ENCODE assay signal across 18 cellular contexts in the genomic region with DNA sequence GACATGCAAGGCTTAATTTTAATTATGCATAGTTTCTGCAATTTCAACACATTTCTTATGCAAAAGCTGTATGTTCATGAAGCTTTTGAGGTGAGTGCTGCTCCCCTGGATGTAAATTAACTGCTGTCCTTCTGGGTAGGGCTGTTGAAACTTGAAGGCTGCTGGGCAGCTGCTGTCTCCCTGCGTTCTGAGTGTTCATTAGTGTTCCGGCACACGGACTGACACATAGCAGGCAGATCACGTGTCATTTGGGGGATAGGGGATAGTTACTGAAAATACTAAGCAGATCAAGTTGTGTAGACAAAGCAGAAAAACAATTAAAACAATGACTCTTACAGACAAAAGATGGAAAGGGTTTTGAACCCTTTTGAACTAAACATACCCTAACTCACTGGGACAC.
A peak's percentile ranks its signal among the peaks of the same experiment; 100 is the strongest.
DNase-seq lines count a peak whose midpoint lies in the region; ATAC-seq and TF ChIP-seq lines count a peak whose summit lies in the region.
"Had no signal": no experiment of that assay in that cellular context is flagged by ENCODE, and none has a peak within 500 bp of the region (broad histone marks: within the 10 kb centered on the region; RNA-seq: fewer than 3 reads in every experiment).

No MANE protein-coding gene starts in this region.

- H3K36me3 Mint-ChIP-seq in nephron progenitor cell (ENCODE audit: low read depth): peaks cover 7% of the 10 kb centered on the region
- H3K36me3 Mint-ChIP-seq in stimulated activated effector memory CD8-positive, alpha-beta T cell treated with anti-CD3 and anti-CD28 coated beads, Interleukin-12 subunit alpha, Interleukin-12 subunit beta, amount 100 ng/mL, for 72 hours: no peaks in the 10 kb centered on the region
- H3K36me3 Mint-ChIP-seq: CD4-positive, CD25-positive, alpha-beta regulatory T cell had no signal

- H3K27me3 ChIP-seq in upper lobe of left lung: no peaks in the 10 kb centered on the region
- H3K27me3 ChIP-seq: BE2C had no signal

- no peak overlapping the region for H3K27ac ChIP-seq in HEK293 (ENCODE audit: extremely low read depth, low read depth, low read length)
- H3K27ac ChIP-seq in upper lobe of left lung: no peak overlapping the region
- H3K27ac ChIP-seq: PC-9, SJCRH30 had no signal

- H3K4me1 Mint-ChIP-seq in nephron progenitor cell: peaks cover 34% of the 10 kb centered on the region
- H3K4me1 Mint-ChIP-seq in stimulated activated effector memory CD8-positive, alpha-beta T cell treated with anti-CD3 and anti-CD28 coated beads, Interleukin-12 subunit alpha, Interleukin-12 subunit beta, amount 100 ng/mL, for 72 hours: no peaks in the 10 kb centered on the region
- H3K4me1 Mint-ChIP-seq: CD4-positive, CD25-positive, alpha-beta regulatory T cell had no signal

- DNase-seq in NCI-H748 (lab: John Stamatoyannopoulos, UW; ENCODE audit: unreplicated experiment) (peak; percentile 56), NCI-H748 treated with DMSO at 0.1 percent for 48 hours (lab: John Stamatoyannopoulos, UW) (no peak), astrocyte of the hippocampus (ENCODE audit: low read depth, low spot score) (peak; percentile 29), nephron progenitor cell (no peak), upper lobe of left lung (no peak), dermis blood vessel endothelial cell (no peak)
- DNase-seq in stimulated activated effector memory CD8-positive, alpha-beta T cell treated with anti-CD3 and anti-CD28 coated beads, Interleukin-12 subunit alpha, Interleukin-12 subunit beta, amount 100 ng/mL, for 72 hours (ENCODE audit: low spot score in 2 of 2): no peak
- DNase-seq: BE2C; CD4-positive, CD25-positive, alpha-beta regulatory T cell; COR-L47; GF-D8; HCEC 1CT; MV-4-11; NCI-H510A; PC-9 had no signal

- no peak for ATAC-seq in upper lobe of left lung (ENCODE audit: low FRiP score in 2 of 2)
- no peak for ATAC-seq in stimulated activated effector memory CD8-positive, alpha-beta T cell treated with anti-CD3 and anti-CD28 coated beads, Interleukin-12 subunit alpha, Interleukin-12 subunit beta, amount 100 ng/mL, for 72 hours
- ATAC-seq: GM23338 had no signal

- 84 to 90% methylated on average over 4 of the region's 4 CpGs for WGBS in upper lobe of left lung, 2 donors

- no peak for TF ChIP-seq POLR2A in upper lobe of left lung (IDR thresholded peaks at IDR 0.05)

- TF ChIP-seq CTCF in HEK293 (tag by site-specific recombination; IDR thresholded peaks at IDR 0.05): no peak
- TF ChIP-seq CTCF in nephron progenitor cell (IDR thresholded peaks at IDR 0.05): no peak
- TF ChIP-seq CTCF in upper lobe of left lung (IDR thresholded peaks at IDR 0.05): no peak

- CTCF ChIA-PET in HEK293 (lab: Yijun Ruan, JAX): no interaction called here

- no peak overlapping the region for H3K4me3 Mint-ChIP-seq in nephron progenitor cell
- no peak overlapping the region for H3K4me3 Mint-ChIP-seq in stimulated activated effector memory CD8-positive, alpha-beta T cell treated with anti-CD3 and anti-CD28 coated beads, Interleukin-12 subunit alpha, Interleukin-12 subunit beta, amount 100 ng/mL, for 72 hours
- H3K4me3 Mint-ChIP-seq: GM23338 had no signal

- H3K4me3 ChIP-seq in HEK293 (ENCODE audit: low read depth, low read length) (no peak overlapping the region), upper lobe of left lung (no peak overlapping the region)
- H3K4me3 ChIP-seq: GM23338, PC-9, SJCRH30 had no signal

- H3K27ac Mint-ChIP-seq in nephron progenitor cell: peak overlapping the region; percentile 87
- H3K27ac Mint-ChIP-seq in stimulated activated effector memory CD8-positive, alpha-beta T cell treated with anti-CD3 and anti-CD28 coated beads, Interleukin-12 subunit alpha, Interleukin-12 subunit beta, amount 100 ng/mL, for 72 hours: no peak overlapping the region
- H3K27ac Mint-ChIP-seq: CD4-positive, CD25-positive, alpha-beta regulatory T cell; GM23338 had no signal

- no peaks in the 10 kb centered on the region for H3K9me3 ChIP-seq in HEK293 (ENCODE audit: control insufficient read depth, insufficient read depth, low read depth, low read length)
- H3K9me3 ChIP-seq in upper lobe of left lung: no peaks in the 10 kb centered on the region
- H3K9me3 ChIP-seq: BE2C, SJCRH30 had no signal

- H3K4me1 ChIP-seq in HEK293 (ENCODE audit: control insufficient read depth, insufficient read depth, low read length) (peaks cover 15% of the 10 kb centered on the region), upper lobe of left lung (peaks cover 0 to 2% (median 0%) of the 10 kb centered on the region in 4 donors)

- no peaks in the 10 kb centered on the region for H3K27me3 Mint-ChIP-seq in nephron progenitor cell (ENCODE audit: low read depth, poor library complexity)

- H3K9me3 Mint-ChIP-seq in nephron progenitor cell: no peaks in the 10 kb centered on the region
- no peaks in the 10 kb centered on the region for H3K9me3 Mint-ChIP-seq in stimulated activated effector memory CD8-positive, alpha-beta T cell treated with anti-CD3 and anti-CD28 coated beads, Interleukin-12 subunit alpha, Interleukin-12 subunit beta, amount 100 ng/mL, for 72 hours
- H3K9me3 Mint-ChIP-seq: CD4-positive, CD25-positive, alpha-beta regulatory T cell; GM23338 had no signal

- POLR2A ChIA-PET in HEK293 (lab: Yijun Ruan, JAX): no interaction called here

- H3K36me3 ChIP-seq in HEK293 (ENCODE audit: control insufficient read depth in 2 of 2, insufficient read depth in 1 of 2, low read length in 2 of 2): no peaks in the 10 kb centered on the region
- no peaks in the 10 kb centered on the region for H3K36me3 ChIP-seq in upper lobe of left lung
- H3K36me3 ChIP-seq: BE2C, SJCRH30 had no signal

- TF ChIP-seq EP300 in upper lobe of left lung (IDR thresholded peaks at IDR 0.05): no peak

TF ChIP-seq in HEK293, 187 proteins besides CTCF, POLR2A, EP300 and RAD21:
- TF ChIP-seq SALL2 (tag by site-specific recombination; IDR thresholded peaks at IDR 0.05; ENCODE audit: borderline replicate concordance) (no peak), ZNF791 (tag by site-specific recombination; IDR thresholded peaks at IDR 0.05) (no peak), ZNF600 (tag by site-specific recombination; IDR thresholded peaks at IDR 0.05) (0 out of 2 replicates have a peak, but pooled peaks have one; percentile 31)

Comparison
In these comparisons a context has a peak if more than half of its experiments do, and no peak if none do; other contexts are left out.
1. DNase-seq: peak in NCI-H748 (single experiment) and astrocyte of the hippocampus (single experiment); none in NCI-H748 treated with DMSO at 0.1 percent for 48 hours (single experiment), nephron progenitor cell (single experiment), upper lobe of left lung (0 of 2), stimulated activated effector memory CD8-positive, alpha-beta T cell treated with anti-CD3 and anti-CD28 coated beads, Interleukin-12 subunit alpha, Interleukin-12 subunit beta, amount 100 ng/mL, for 72 hours (0 of 2) and dermis blood vessel endothelial cell (single experiment).